In genomic region chr16:88815901-88816589, GRCh38 we compare ENCODE assay signal across 1 cellular context.
TF ChIP-seq lines count a peak whose summit lies in the region.

No MANE protein-coding gene starts in this region.

TF ChIP-seq in HepG2, 621 proteins besides CTCF, POLR2A, EP300 and RAD21 (continued from another document):
- TF ChIP-seq TFE3 (CRISPR knock-in tag; IDR thresholded peaks at IDR 0.05) (no peak), ZFP90 (CRISPR knock-in tag; IDR thresholded peaks at IDR 0.05; ENCODE audit: borderline replicate concordance) (peak; percentile 76; the same call in 1 of the 2 replicates), PAXIP1 (CRISPR knock-in tag; conservative IDR thresholded peaks at IDR 0.05) (no peak), E2F2 (CRISPR knock-in tag; IDR thresholded peaks at IDR 0.05; ENCODE audit: borderline replicate concordance) (no peak), SPEN (CRISPR knock-in tag; IDR thresholded peaks at IDR 0.05; ENCODE audit: low read depth) (peak; percentile 12; the same call in 1 of the 2 replicates), HNF4G (IDR thresholded peaks at IDR 0.05; ENCODE audit: borderline replicate concordance, low read depth, low read length) (no peak), HNF4G (CRISPR knock-in tag; IDR thresholded peaks at IDR 0.05; ENCODE audit: borderline replicate concordance, low read depth) (no peak), MAFF (IDR thresholded peaks at IDR 0.05; ENCODE audit: low read depth, low read length) (peak; percentile 59; the same call in 1 of the 2 replicates), NR0B2 (CRISPR knock-in tag; IDR thresholded peaks at IDR 0.05) (peak; percentile 71; the same call in 1 of the 2 replicates)
